23 cellular contexts compared by ENCODE assay signal in genomic region chr7:77516085-77516484, GRCh38. TPM values are rescaled to one million over a fixed set of nuclear protein-coding genes. Genes with fewer than 3 reads are reported as not detected.
DNase-seq lines count a peak whose midpoint lies in the region; ATAC-seq, FAIRE-seq and TF ChIP-seq lines count a peak whose summit lies in the region.
"Had no signal": no experiment of that assay in that cellular context is flagged by ENCODE, and none has a peak within 500 bp of the region (broad histone marks: within the 10 kb centered on the region; RNA-seq: fewer than 3 reads in every experiment).

No MANE protein-coding gene starts in this region.

- intact Hi-C loops in K562 (cut with micrococcal nuclease), result no loop called here

- no peaks in the 10 kb centered on the region for H4K20me1 ChIP-seq in K562 (replicated peaks; ENCODE audit: control insufficient read depth, insufficient read depth, low read length)
- no peaks in the 10 kb centered on the region for H4K20me1 ChIP-seq in GM23248 (ENCODE audit: insufficient read depth)

- no peaks in the 10 kb centered on the region for H3F3A ChIP-seq in GM23248 (ENCODE audit: insufficient read depth)

- POLR2A ChIA-PET in K562 (lab: Yijun Ruan, JAX), result interaction anchor here (0.9 to 2.2 kb wide), 2 partner anchors 15 to 20 kb away, joined by 6 to 8 read pairs; no protein-coding TSS in a partner anchor

- TF ChIP-seq POLR2A in K562 (conservative IDR thresholded peaks at IDR 0.05), result no peak

- no peak for ATAC-seq in K562
- ATAC-seq in stimulated activated naive B cell treated with anti-CD40 and anti-IgM and Interleukin-4, amounts not matched to agents 10 μg/mL and 1 μg/mL and 100 μg/mL, for 72 hours (replicated peaks), result no peak
- ATAC-seq: GM12878 had no signal

- WGBS in K562 (ENCODE audit: insufficient coverage, low coverage, missing lambda C conversion rate), result 18% methylated on average over 3 of the region's 3 CpGs
- 77% methylated on average over 3 of the region's 3 CpGs for WGBS in liver
- WGBS in GM23248 (ENCODE audit: low coverage in 1 of 2, low lambda C conversion rate in 2 of 2, missing lambda C conversion rate in 2 of 2), 2 experiments, result 93 to 96% methylated on average over 3 of the region's 3 CpGs

- H3K4me1 ChIP-seq in K562 (replicated peaks in 1 of 2; ENCODE audit: control insufficient read depth in 2 of 2, insufficient read depth in 2 of 2, low read length in 2 of 2), result peaks cover 5 to 8% of the 10 kb centered on the region in 2 experiments; a peak in 3 of 5 replicates
- H3K4me1 ChIP-seq in liver (ENCODE audit: control insufficient read depth in 4 of 4, insufficient read depth in 4 of 4, low read length in 3 of 4), result peaks cover 0 to 6% (median 1%) of the 10 kb centered on the region in 4 donors
- no peaks in the 10 kb centered on the region for H3K4me1 ChIP-seq in GM23248 (ENCODE audit: insufficient read depth)
- H3K4me1 ChIP-seq: HAP-1 had no signal

- H3K79me2 ChIP-seq in K562 (ENCODE audit: control insufficient read depth, insufficient read depth, low read length), result no peaks in the 10 kb centered on the region
- no peaks in the 10 kb centered on the region for H3K79me2 ChIP-seq in GM23248 (ENCODE audit: insufficient read depth)

- no peak overlapping the region for H3K4me3 Mint-ChIP-seq in stimulated activated naive B cell treated with anti-CD40 and anti-IgM and Interleukin-4, amounts not matched to agents 10 μg/mL and 1 μg/mL and 100 μg/mL, for 72 hours
- H3K4me3 Mint-ChIP-seq: CD4-positive, alpha-beta memory T cell; HFFc6 had no signal

- TF ChIP-seq RAD21 in K562 (CRISPR knock-in tag; conservative IDR thresholded peaks at IDR 0.05 in 1 of 2, IDR thresholded peaks at IDR 0.05 in 1 of 2), result no peak
- no peak for TF ChIP-seq RAD21 in liver (IDR thresholded peaks at IDR 0.05)

- H3K9me1 ChIP-seq in K562 (ENCODE audit: control insufficient read depth, insufficient read depth, low read length), result no peaks in the 10 kb centered on the region

- CTCF ChIA-PET in K562 (lab: Yijun Ruan, JAX; ENCODE audit: low intra/inter-chr PET ratio), result no interaction called here

- BruUV-seq in K562 (replicated peaks; lab: Mats Ljungman, UMichigan), result no TSS peak

- no peak overlapping the region for H3K27ac Mint-ChIP-seq in stimulated activated naive B cell treated with anti-CD40 and anti-IgM and Interleukin-4, amounts not matched to agents 10 μg/mL and 1 μg/mL and 100 μg/mL, for 72 hours
- H3K27ac Mint-ChIP-seq: CD4-positive, alpha-beta memory T cell; HFFc6 had no signal

- H3K4me2 ChIP-seq in K562 (ENCODE audit: insufficient read depth, low read length) (no peak overlapping the region), GM23248 (ENCODE audit: unreplicated experiment) (no peak overlapping the region)

- H3K9me3 ChIP-seq in K562 (replicated peaks; ENCODE audit: control insufficient read depth, insufficient read depth, low read depth, low read length) (no peaks in the 10 kb centered on the region), liver (ENCODE audit: control insufficient read depth in 4 of 4, low read length in 3 of 4) (no peaks in the 10 kb centered on the region), GM23248 (ENCODE audit: low read depth) (no peaks in the 10 kb centered on the region)
- H3K9me3 ChIP-seq: HAP-1 had no signal

- in situ Hi-C loops in K562 (cut with MboI) (no loop called here), GM23248 (cut with MboI) (no loop called here)

- H3K27me3 ChIP-seq in K562 (ENCODE audit: control insufficient read depth in 2 of 2, insufficient read depth in 2 of 2, low read length in 2 of 2) (no peaks in the 10 kb centered on the region), liver (ENCODE audit: control insufficient read depth in 4 of 4, insufficient read depth in 4 of 4, low read length in 3 of 4) (no peaks in the 10 kb centered on the region), GM23248 (replicated peaks; ENCODE audit: insufficient read depth) (no peaks in the 10 kb centered on the region)

- DNase-seq in NCI-H82 (lab: John Stamatoyannopoulos, UW) (peak; percentile 20), NCI-H82 treated with DMSO at 0.1 percent for 48 hours (lab: John Stamatoyannopoulos, UW; ENCODE audit: unreplicated experiment) (no peak), K562 (ENCODE audit: extremely low read depth in 1 of 4, low spot score in 3 of 4) (no peak), GM23248 (no peak)
- no peak for DNase-seq in stimulated activated naive B cell treated with anti-CD40 and anti-IgM and Interleukin-4, amounts not matched to agents 10 μg/mL and 1 μg/mL and 100 μg/mL, for 72 hours
- no peak for DNase-seq in activated effector memory CD4-positive, alpha-beta T cell treated with Interleukin-2 at 50 U/mL for 16 hours
- DNase-seq: ACHN; C1 segment of cervical spinal cord; Calu3; CD4-positive, alpha-beta memory T cell; COR-L47; DMS79; EL; GDM1; GOT3; HFFc6 had no signal

- H3K27ac ChIP-seq in K562 (ENCODE audit: extremely low read depth, low read depth, low read length) (no peak overlapping the region), liver (ENCODE audit: low read depth in 1 of 2, low read length in 2 of 2) (no peak overlapping the region), GM23248 (no peak overlapping the region)
- H3K27ac ChIP-seq: 22Rv1 had no signal

- H3K9ac ChIP-seq in K562 (ENCODE audit: insufficient read depth in 1 of 2, low read depth in 2 of 2, low read length in 2 of 2) (no peak overlapping the region), liver (ENCODE audit: low read depth in 1 of 2, low read length in 2 of 2) (no peak overlapping the region), GM23248 (no peak overlapping the region)

- H3K9me3 Mint-ChIP-seq in stimulated activated naive B cell treated with anti-CD40 and anti-IgM and Interleukin-4, amounts not matched to agents 10 μg/mL and 1 μg/mL and 100 μg/mL, for 72 hours, result no peaks in the 10 kb centered on the region
- H3K9me3 Mint-ChIP-seq: CD4-positive, alpha-beta memory T cell; HFFc6 had no signal

- no peak for TF ChIP-seq EP300 in K562 (IDR thresholded peaks at IDR 0.05; ENCODE audit: low read length)

- H2AFZ ChIP-seq in K562 (ENCODE audit: low read depth, low read length), result no peak overlapping the region
- H2AFZ ChIP-seq in GM23248, result no peak overlapping the region

- H3K4me3 ChIP-seq in K562 (no peak overlapping the region), liver (ENCODE audit: low read depth in 1 of 3, low read length in 3 of 3) (no peak overlapping the region), GM23248 (no peak overlapping the region)
- H3K4me3 ChIP-seq: GM12878, HAP-1 had no signal

- H3K9me2 ChIP-seq in GM23248 (ENCODE audit: insufficient read depth), result no peaks in the 10 kb centered on the region

- no peaks in the 10 kb centered on the region for H3K36me3 Mint-ChIP-seq in stimulated activated naive B cell treated with anti-CD40 and anti-IgM and Interleukin-4, amounts not matched to agents 10 μg/mL and 1 μg/mL and 100 μg/mL, for 72 hours
- H3K36me3 Mint-ChIP-seq: CD4-positive, alpha-beta memory T cell had no signal

- H3K36me3 ChIP-seq in K562 (ENCODE audit: control insufficient read depth, insufficient read depth, low read length), result no peaks in the 10 kb centered on the region
- no peaks in the 10 kb centered on the region for H3K36me3 ChIP-seq in liver (ENCODE audit: control insufficient read depth in 4 of 4, insufficient read depth in 3 of 4, low read depth in 1 of 4, low read length in 3 of 4)
- no peaks in the 10 kb centered on the region for H3K36me3 ChIP-seq in GM23248 (ENCODE audit: low read depth)
- H3K36me3 ChIP-seq: HAP-1 had no signal

- no peak for FAIRE-seq in K562 (lab: Jason Lieb, UNC)
- FAIRE-seq: A204.1, GM12878, GM19239, H54 had no signal

- no peaks in the 10 kb centered on the region for H3K27me3 Mint-ChIP-seq in stimulated activated naive B cell treated with anti-CD40 and anti-IgM and Interleukin-4, amounts not matched to agents 10 μg/mL and 1 μg/mL and 100 μg/mL, for 72 hours

- H3K4me1 Mint-ChIP-seq in stimulated activated naive B cell treated with anti-CD40 and anti-IgM and Interleukin-4, amounts not matched to agents 10 μg/mL and 1 μg/mL and 100 μg/mL, for 72 hours, result no peaks in the 10 kb centered on the region
- H3K4me1 Mint-ChIP-seq: CD4-positive, alpha-beta memory T cell had no signal

- no peak for TF ChIP-seq CTCF in K562 (IDR thresholded peaks at IDR 0.05 in 2 of 3, conservative IDR thresholded peaks at IDR 0.05 in 1 of 3; ENCODE audit: insufficient read depth in 2 of 3, low read depth in 1 of 3, low read length in 3 of 3)
- no peak for TF ChIP-seq CTCF in liver (IDR thresholded peaks at IDR 0.05; ENCODE audit: low read depth, low read length, missing input control)

TF ChIP-seq in K562, 482 proteins besides CTCF, POLR2A, EP300 and RAD21 (continues in another document):
- no peak for TF ChIP-seq ZNF668 (CRISPR knock-in tag; IDR thresholded peaks at IDR 0.05)

TF ChIP-seq in liver, 16 proteins besides CTCF, POLR2A, EP300 and RAD21 (continues in another document):
- peak; percentile 17 for TF ChIP-seq SP1 (IDR thresholded peaks at IDR 0.05)

RNA-seq across cellular contexts. Expression of gene PTPN12, which starts 21.0 kb away (rescaled TPM):
- 44.0 and 164 TPM in 2 replicates for total RNA-seq in K562 (2011; cell fraction: chromatin; rRNA removed; ENCODE audit: low replicate concordance)
- total RNA-seq in K562 (2011; cell fraction: nucleolus; rRNA removed), result 21.3 and 33.6 TPM in 2 replicates
- 65.3 and 97.1 TPM in 2 replicates for total RNA-seq in K562 (2011; cell fraction: nucleoplasm; rRNA removed)
- total RNA-seq in K562 (2014; rRNA removed) (15.3 and 18.0 TPM in 2 replicates), K562 (2014; rRNA removed; fragmentation: Illumina TruSeq; extraction: Trizol) (25.5 and 33.6 TPM in 2 replicates), K562 (2015; rRNA removed; fragmentation: Illumina TruSeq; extraction: Trizol) (26.6 and 28.6 TPM in 2 replicates), K562 (2021) (39.4 and 46.0 TPM in 2 replicates), liver (10 to 100 TPM; 17.8 to 18.6 TPM)
- polyA plus RNA-seq in K562 (2011; rRNA removed) (35.0 and 54.9 TPM in 2 replicates), K562 (2014; fragmentation: Illumina TruSeq; extraction: Trizol) (66.1 and 79.8 TPM in 2 replicates), K562 (2014; fragmentation: Nextera tagmentation; extraction: Ambion mirVana) (10 to 100 TPM; 16.8 to 18.0 TPM), K562 (2014; rRNA removed) (26.7 and 31.7 TPM in 2 replicates), liver (10 to 100 TPM; 10.1 to 12.8 TPM), GM23248 (2016; fragmentation: Nextera tagmentation; extraction: Ambion mirVana) (18.7 and 21.7 TPM in 2 replicates)
- 16.2 and 17.8 TPM in 2 replicates for polyA plus RNA-seq in K562 (2011; cell fraction: cytosol; rRNA removed)
- polyA plus RNA-seq in K562 (2011; cell fraction: nucleus; rRNA removed), result 26.5 and 38.0 TPM in 2 replicates
- polyA plus RNA-seq in K562 (2012), result 41.5 and 61.5 TPM in 2 replicates
- 64.3 and 73.0 TPM in 2 replicates for polyA minus RNA-seq in K562 (2011; rRNA and poly(A)+ RNA removed)
- 13.8 and 25.5 TPM in 2 replicates for polyA minus RNA-seq in K562 (2011; cell fraction: cytosol; rRNA and poly(A)+ RNA removed)
- polyA minus RNA-seq in K562 (2011; cell fraction: nucleus; rRNA and poly(A)+ RNA removed), result 27.9 and 32.2 TPM in 2 replicates
- 24.9 and 25.6 TPM in 2 replicates for total RNA-seq in GM23248 (2014; rRNA removed; shearing (Covaris generic))
